Comparison of ENCODE assay signal across 20 cellular contexts in genomic region chr3:151962891-151963290, GRCh38.
"Had no signal": no experiment of that assay in that cellular context is flagged by ENCODE, and none has a peak within 500 bp of the region (broad histone marks: within the 10 kb centered on the region; RNA-seq: fewer than 3 reads in every experiment).

No MANE protein-coding gene starts in this region.

- H3K36me3 ChIP-seq: esophagus squamous epithelium, neutrophil, right lobe of liver, stomach, thyroid gland had no signal

- H3K4me3 ChIP-seq: esophagus squamous epithelium, lung, right lobe of liver, stomach, thyroid gland had no signal

- H3K9me3 ChIP-seq: esophagus squamous epithelium, neutrophil, right lobe of liver, stomach, thyroid gland had no signal

- H3K27ac ChIP-seq: esophagus squamous epithelium, neutrophil, parathyroid adenoma, right lobe of liver, stomach, thyroid gland had no signal

- H3K27me3 ChIP-seq: esophagus squamous epithelium, neutrophil, right lobe of liver, stomach, thyroid gland had no signal

- DNase-seq: cerebellar nuclear complex; cortex of kidney; effector memory CD8-positive, alpha-beta T cell; erythroblast; esophagus squamous epithelium; kidney; right lobe of liver; small intestine; stimulated activated CD4-positive, alpha-beta T cell treated with anti-CD3 and anti-CD28 coated beads, Interleukin-15, amount 100 ng/mL, for 24 hours; stimulated activated CD4-positive, alpha-beta T cell treated with anti-CD3 and anti-CD28 coated beads, Interleukin-4, amount 100 ng/mL, for 1 hour; stimulated activated naive CD4-positive, alpha-beta T cell treated with Interleukin-2 at 50 U/mL for 16 hours; stomach; thyroid gland; trophoblast cell had no signal

- ATAC-seq: effector memory CD8-positive, alpha-beta T cell; left lobe of liver; natural killer cell treated with Interleukin-12 subunit alpha and Interleukin-12 subunit beta and Interleukin-15 and Interleukin-18, amount 100 ng/mL, for 72 hours; right lobe of liver; stimulated activated effector memory CD8-positive, alpha-beta T cell treated with anti-CD3 and anti-CD28 coated beads, Interleukin-12 subunit alpha, Interleukin-12 subunit beta, amount 100 ng/mL, for 72 hours had no signal

- H3K4me1 ChIP-seq: parathyroid adenoma, right lobe of liver, stomach, thyroid gland had no signal

- H3K9ac ChIP-seq: parathyroid adenoma had no signal
